ENCODE assay signal across 7 cellular contexts in the genomic region with DNA sequence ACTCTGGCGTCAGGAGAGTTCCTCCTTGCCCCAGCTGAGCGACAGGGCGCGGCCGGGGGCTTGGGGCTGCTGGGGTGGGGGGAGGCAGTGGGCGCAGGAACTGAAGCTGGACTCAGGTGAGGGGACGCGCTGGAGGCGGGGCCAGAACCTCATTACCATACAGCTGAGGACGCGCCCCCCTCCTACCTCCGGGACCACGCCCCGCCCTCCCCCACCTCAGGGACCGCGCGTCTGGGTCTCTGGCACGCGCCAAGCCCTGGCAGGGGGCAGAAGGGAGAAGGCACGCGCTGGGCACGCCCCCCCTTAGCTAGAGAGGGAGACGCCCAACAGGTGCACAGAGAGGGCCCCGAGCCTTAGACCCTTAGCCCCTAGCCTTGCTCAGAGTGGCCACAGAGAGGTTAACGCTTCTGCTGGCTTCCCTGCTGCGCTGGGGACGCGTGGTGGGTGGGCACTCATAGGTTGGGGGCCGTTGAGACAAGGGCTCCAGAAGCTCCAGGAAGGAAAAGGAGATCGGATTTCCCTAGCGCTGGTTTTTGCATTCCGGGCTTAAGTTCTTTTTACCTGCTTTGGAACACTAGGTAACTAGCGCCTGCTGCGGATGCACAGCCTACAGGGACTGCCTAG. TPM values are rescaled to one million over a fixed set of nuclear protein-coding genes. Genes with fewer than 3 reads are reported as not detected.
DNase-seq lines count a peak whose midpoint lies in the region; ATAC-seq and TF ChIP-seq lines count a peak whose summit lies in the region.

No MANE protein-coding gene starts in this region.

- no peaks in the 10 kb centered on the region; the same call in none of the 2 replicates for H3K27me3 ChIP-seq in HAP-1 (ENCODE audit: low read depth)

- ATAC-seq in natural killer cell (no peak), GM19463 (IDR thresholded peaks at IDR 0.05; ENCODE audit: unreplicated experiment) (no peak), HG03354 (IDR thresholded peaks at IDR 0.05; ENCODE audit: poor library complexity, severe bottlenecking, unreplicated experiment) (no peak)

- DNase-seq in HAP-1 (ENCODE audit: low spot score in 2 of 2) (peak; percentile 38 to 69), NCI-H2227 (lab: John Stamatoyannopoulos, UW; ENCODE audit: unreplicated experiment) (peak; percentile 57), chondrocyte (ENCODE audit: low spot score) (no peak), natural killer cell (no peak), D341Med (ENCODE audit: low spot score) (no peak)

- TF ChIP-seq CTCF in chondrocyte (IDR thresholded peaks at IDR 0.05) (no peak), natural killer cell (IDR thresholded peaks at IDR 0.05) (no peak)

- H3K4me1 Mint-ChIP-seq in chondrocyte (ENCODE audit: low read depth) = peaks cover 36% of the 10 kb centered on the region
- H3K4me1 Mint-ChIP-seq in natural killer cell = peaks cover 39 to 65% of the 10 kb centered on the region in 2 donors

- in situ Hi-C loops in HAP-1 (cut with MboI; ENCODE audit: low sequenced_read_pairs) = no loop called here

- peaks cover 34% of the 10 kb centered on the region for H3K27me3 Mint-ChIP-seq in chondrocyte (ENCODE audit: low read depth)
- H3K27me3 Mint-ChIP-seq in natural killer cell (ENCODE audit: low read depth in 2 of 2) = peaks cover 32 to 63% of the 10 kb centered on the region in 2 donors

- H3K4me3 Mint-ChIP-seq in chondrocyte (ENCODE audit: unreplicated experiment) (peak overlapping the region; percentile 75), natural killer cell (peak overlapping the region; percentile 78)

- peak overlapping the region; percentile 49 for H3K4me3 ChIP-seq in HAP-1

- H3K27ac Mint-ChIP-seq in chondrocyte (ENCODE audit: unreplicated experiment) = no peak overlapping the region
- no peak overlapping the region for H3K27ac Mint-ChIP-seq in natural killer cell

- peaks cover 7% of the 10 kb centered on the region for H3K4me1 ChIP-seq in HAP-1

- no peaks in the 10 kb centered on the region for H3K9me3 Mint-ChIP-seq in chondrocyte (ENCODE audit: low read depth)
- no peaks in the 10 kb centered on the region for H3K9me3 Mint-ChIP-seq in natural killer cell

- no peaks in the 10 kb centered on the region for H3K36me3 ChIP-seq in HAP-1 (replicated peaks)

- H3K36me3 Mint-ChIP-seq in chondrocyte (ENCODE audit: low read depth) (no peaks in the 10 kb centered on the region), natural killer cell (no peaks in the 10 kb centered on the region)

- no peaks in the 10 kb centered on the region for H3K9me3 ChIP-seq in HAP-1

- intact Hi-C loops in natural killer cell (cut with micrococcal nuclease) = no loop called here

RNA-seq across cellular contexts. Expression of gene DLL4, which starts 0.7 kb away (rescaled TPM):
- total RNA-seq in chondrocyte (0.36 to 0.45 TPM in 2 of 3 replicates, not detected in the other), natural killer cell (under 1 TPM in 2 of 3 donors, not detected in 1; 0.10 to 0.16 TPM)

RNA-seq across cellular contexts. Expression of gene CHAC1, which starts 24.8 kb away (rescaled TPM):
- 2.8 to 78.5 TPM (median 77.6 TPM) in 3 replicates for total RNA-seq in chondrocyte
- total RNA-seq in natural killer cell = 1 to 10 TPM in 2 of 3 donors, not detected in 1; 1.1 to 1.7 TPM

RNA-seq across cellular contexts. Expression of gene VPS18, which starts 34.2 kb away (rescaled TPM):
- 29.4 to 35.6 TPM (median 33.0 TPM) in 3 replicates for total RNA-seq in chondrocyte
- total RNA-seq in natural killer cell = 10 to 100 TPM; 30.8 to 35.6 (median 34.1) TPM

RNA-seq across cellular contexts. Expression of gene RHOV, which starts 54.4 kb away (rescaled TPM):
- total RNA-seq in chondrocyte = 0.12 to 0.31 TPM in 2 of 3 replicates, not detected in the other
- total RNA-seq in natural killer cell = not detected

Comparison
In these comparisons a context has a peak if more than half of its experiments do, and no peak if none do; other contexts are left out.
1. DNase-seq: peak in HAP-1 (2 of 2) and NCI-H2227 (single experiment); none in chondrocyte (single experiment), natural killer cell (single experiment) and D341Med (single experiment).